Comparison of ENCODE assay signal across 1 cellular context in genomic region chr7:46220066-46220630, GRCh38.
TF ChIP-seq lines count a peak whose summit lies in the region.

No MANE protein-coding gene starts in this region.

TF ChIP-seq in HepG2, 621 proteins besides CTCF, POLR2A, EP300 and RAD21:
- TF ChIP-seq SYNCRIP (IDR thresholded peaks at IDR 0.05; ENCODE audit: insufficient read depth, low read depth, low read length) = no peak
- TF ChIP-seq HINFP (CRISPR knock-in tag; IDR thresholded peaks at IDR 0.05; ENCODE audit: low read depth) = no peak
- TF ChIP-seq ZNF589 (CRISPR knock-in tag; conservative IDR thresholded peaks at IDR 0.05) = no peak
- no peak for TF ChIP-seq ZNF30 (CRISPR knock-in tag; IDR thresholded peaks at IDR 0.05)
- TF ChIP-seq TGIF2 (CRISPR knock-in tag; IDR thresholded peaks at IDR 0.05) = no peak
- TF ChIP-seq JUNB (CRISPR knock-in tag; IDR thresholded peaks at IDR 0.05; ENCODE audit: borderline replicate concordance) = no peak
- no peak for TF ChIP-seq TIGD3 (CRISPR knock-in tag; IDR thresholded peaks at IDR 0.05; ENCODE audit: borderline replicate concordance)
- TF ChIP-seq NBN (conservative IDR thresholded peaks at IDR 0.05) = no peak
- TF ChIP-seq, protein P1, sequence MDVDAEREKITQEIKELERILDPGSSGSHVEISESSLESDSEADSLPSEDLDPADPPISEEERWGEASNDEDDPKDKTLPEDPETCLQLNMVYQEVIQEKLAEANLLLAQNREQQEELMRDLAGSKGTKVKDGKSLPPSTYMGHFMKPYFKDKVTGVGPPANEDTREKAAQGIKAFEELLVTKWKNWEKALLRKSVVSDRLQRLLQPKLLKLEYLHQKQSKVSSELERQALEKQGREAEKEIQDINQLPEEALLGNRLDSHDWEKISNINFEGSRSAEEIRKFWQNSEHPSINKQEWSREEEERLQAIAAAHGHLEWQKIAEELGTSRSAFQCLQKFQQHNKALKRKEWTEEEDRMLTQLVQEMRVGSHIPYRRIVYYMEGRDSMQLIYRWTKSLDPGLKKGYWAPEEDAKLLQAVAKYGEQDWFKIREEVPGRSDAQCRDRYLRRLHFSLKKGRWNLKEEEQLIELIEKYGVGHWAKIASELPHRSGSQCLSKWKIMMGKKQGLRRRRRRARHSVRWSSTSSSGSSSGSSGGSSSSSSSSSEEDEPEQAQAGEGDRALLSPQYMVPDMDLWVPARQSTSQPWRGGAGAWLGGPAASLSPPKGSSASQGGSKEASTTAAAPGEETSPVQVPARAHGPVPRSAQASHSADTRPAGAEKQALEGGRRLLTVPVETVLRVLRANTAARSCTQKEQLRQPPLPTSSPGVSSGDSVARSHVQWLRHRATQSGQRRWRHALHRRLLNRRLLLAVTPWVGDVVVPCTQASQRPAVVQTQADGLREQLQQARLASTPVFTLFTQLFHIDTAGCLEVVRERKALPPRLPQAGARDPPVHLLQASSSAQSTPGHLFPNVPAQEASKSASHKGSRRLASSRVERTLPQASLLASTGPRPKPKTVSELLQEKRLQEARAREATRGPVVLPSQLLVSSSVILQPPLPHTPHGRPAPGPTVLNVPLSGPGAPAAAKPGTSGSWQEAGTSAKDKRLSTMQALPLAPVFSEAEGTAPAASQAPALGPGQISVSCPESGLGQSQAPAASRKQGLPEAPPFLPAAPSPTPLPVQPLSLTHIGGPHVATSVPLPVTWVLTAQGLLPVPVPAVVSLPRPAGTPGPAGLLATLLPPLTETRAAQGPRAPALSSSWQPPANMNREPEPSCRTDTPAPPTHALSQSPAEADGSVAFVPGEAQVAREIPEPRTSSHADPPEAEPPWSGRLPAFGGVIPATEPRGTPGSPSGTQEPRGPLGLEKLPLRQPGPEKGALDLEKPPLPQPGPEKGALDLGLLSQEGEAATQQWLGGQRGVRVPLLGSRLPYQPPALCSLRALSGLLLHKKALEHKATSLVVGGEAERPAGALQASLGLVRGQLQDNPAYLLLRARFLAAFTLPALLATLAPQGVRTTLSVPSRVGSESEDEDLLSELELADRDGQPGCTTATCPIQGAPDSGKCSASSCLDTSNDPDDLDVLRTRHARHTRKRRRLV (CRISPR knock-in tag; IDR thresholded peaks at IDR 0.05) = no peak
- TF ChIP-seq TBL1XR1 (IDR thresholded peaks at IDR 0.05; ENCODE audit: borderline replicate concordance, low read length, partially characterized antibody) = no peak
- no peak for TF ChIP-seq ZNF136 (CRISPR knock-in tag; IDR thresholded peaks at IDR 0.05; ENCODE audit: low read depth)
TF ChIP-seq in HepG2: peak in this region for 0.
